27 cellular contexts compared by ENCODE assay signal in genomic region chr3:152718810-152719209, GRCh38.
A peak's percentile ranks its signal among the peaks of the same experiment; 100 is the strongest.
DNase-seq lines count a peak whose midpoint lies in the region; FAIRE-seq and TF ChIP-seq lines count a peak whose summit lies in the region.
"Had no signal": no experiment of that assay in that cellular context is flagged by ENCODE, and none has a peak within 500 bp of the region (broad histone marks: within the 10 kb centered on the region; RNA-seq: fewer than 3 reads in every experiment).

No MANE protein-coding gene starts in this region.

- H3K4me3 ChIP-seq in astrocyte (ENCODE audit: insufficient read depth, low read depth, low read length) (no peak overlapping the region), smooth muscle cell (no peak overlapping the region)
- H3K4me3 ChIP-seq: body of pancreas, GM12878, heart right ventricle, transverse colon had no signal

- peak overlapping the region; percentile 88 for H3K27ac Mint-ChIP-seq in astrocyte (ENCODE audit: unreplicated experiment)
- H3K27ac Mint-ChIP-seq in activated naive CD4-positive, alpha-beta T cell treated with anti-CD3 and anti-CD28 coated beads for 36 hours, result no peak overlapping the region
- H3K27ac Mint-ChIP-seq: activated naive CD8-positive, alpha-beta T cell treated with anti-CD3 and anti-CD28 coated beads, Interleukin-2, amount 10 ng/mL, durations not matched to agents 7 days and 5 days; activated T-helper 17 cell treated with anti-CD3 and anti-CD28 coated beads, Interleukin-2, amount 50 U/mL, for 72 hours; CD8-positive, alpha-beta memory T cell; stimulated activated naive CD8-positive, alpha-beta T cell treated with anti-CD3 and anti-CD28 coated beads, Interleukin-15, Interleukin-2, amounts not matched to agents 100 ng/mL and 50 ng/mL, for 24 hours had no signal

- H3K4me1 ChIP-seq in astrocyte (ENCODE audit: insufficient read depth, low read length) (no peaks in the 10 kb centered on the region), smooth muscle cell (ENCODE audit: low read depth) (no peaks in the 10 kb centered on the region)
- H3K4me1 ChIP-seq: body of pancreas had no signal

- H3K9me3 Mint-ChIP-seq in astrocyte (ENCODE audit: unreplicated experiment), result no peaks in the 10 kb centered on the region
- no peaks in the 10 kb centered on the region for H3K9me3 Mint-ChIP-seq in activated naive CD4-positive, alpha-beta T cell treated with anti-CD3 and anti-CD28 coated beads for 36 hours
- H3K9me3 Mint-ChIP-seq: activated T-helper 17 cell treated with anti-CD3 and anti-CD28 coated beads, Interleukin-2, amount 50 U/mL, for 72 hours; stimulated activated naive CD8-positive, alpha-beta T cell treated with anti-CD3 and anti-CD28 coated beads, Interleukin-15, Interleukin-2, amounts not matched to agents 100 ng/mL and 50 ng/mL, for 24 hours had no signal

- no peaks in the 10 kb centered on the region for H3K27me3 ChIP-seq in astrocyte (ENCODE audit: insufficient read depth, low read length)
- H3K27me3 ChIP-seq in smooth muscle cell (ENCODE audit: low read depth), result no peaks in the 10 kb centered on the region
- H3K27me3 ChIP-seq: body of pancreas, heart right ventricle, transverse colon had no signal

- H3K4me2 ChIP-seq in astrocyte (ENCODE audit: low read length), result no peak overlapping the region
- H3K4me2 ChIP-seq in smooth muscle cell, result no peak overlapping the region

- H3K79me2 ChIP-seq in astrocyte (ENCODE audit: insufficient read depth, low read length), result no peaks in the 10 kb centered on the region
- no peaks in the 10 kb centered on the region for H3K79me2 ChIP-seq in smooth muscle cell (ENCODE audit: low read depth)

- H3K4me1 Mint-ChIP-seq in astrocyte (ENCODE audit: low read depth, unreplicated experiment), result peaks cover 8% of the 10 kb centered on the region
- no peaks in the 10 kb centered on the region for H3K4me1 Mint-ChIP-seq in activated naive CD4-positive, alpha-beta T cell treated with anti-CD3 and anti-CD28 coated beads for 36 hours (ENCODE audit: low read depth)
- H3K4me1 Mint-ChIP-seq: activated naive CD8-positive, alpha-beta T cell treated with anti-CD3 and anti-CD28 coated beads, Interleukin-2, amount 10 ng/mL, durations not matched to agents 7 days and 5 days; activated T-helper 17 cell treated with anti-CD3 and anti-CD28 coated beads, Interleukin-2, amount 50 U/mL, for 72 hours; CD8-positive, alpha-beta memory T cell had no signal

- H3K9ac ChIP-seq in astrocyte (ENCODE audit: low read length), result no peak overlapping the region
- peak overlapping the region; percentile 32 for H3K9ac ChIP-seq in smooth muscle cell (ENCODE audit: low read depth)

- H3K36me3 ChIP-seq in astrocyte (ENCODE audit: insufficient read depth, low read length) (no peaks in the 10 kb centered on the region), smooth muscle cell (ENCODE audit: low read depth) (no peaks in the 10 kb centered on the region)
- H3K36me3 ChIP-seq: heart right ventricle, transverse colon had no signal

- H4K20me1 ChIP-seq in astrocyte (ENCODE audit: insufficient read depth, low read length), result no peaks in the 10 kb centered on the region
- no peaks in the 10 kb centered on the region for H4K20me1 ChIP-seq in smooth muscle cell (ENCODE audit: low read depth)

- H3K27ac ChIP-seq in astrocyte (ENCODE audit: low read depth, low read length) (no peak overlapping the region), smooth muscle cell (ENCODE audit: low read depth) (peak overlapping the region; percentile 71), RWPE1 (no peak overlapping the region)
- H3K27ac ChIP-seq: 22Rv1, body of pancreas, heart right ventricle, transverse colon, VCaP had no signal

- peak; percentile 37 for DNase-seq in DMS 273 (lab: John Stamatoyannopoulos, UW; ENCODE audit: unreplicated experiment)
- no peak for DNase-seq in DMS 273 treated with DMSO at 0.1 percent for 48 hours (lab: John Stamatoyannopoulos, UW)
- DNase-seq in astrocyte (ENCODE audit: low read depth), result no peak
- DNase-seq in foreskin melanocyte, result peak; percentile 96
- no peak for DNase-seq in smooth muscle cell (lab: John Stamatoyannopoulos, UW; ENCODE audit: unreplicated experiment)
- DNase-seq in RWPE1 (ENCODE audit: low spot score), result no peak
- DNase-seq in CD1c-positive myeloid dendritic cell (ENCODE audit: extremely low spot score), result no peak
- DNase-seq in activated naive CD4-positive, alpha-beta T cell treated with anti-CD3 and anti-CD28 coated beads for 36 hours, result no peak
- DNase-seq: activated CD4-positive, alpha-beta T cell treated with anti-CD3 and anti-CD28 coated beads, Interleukin-2, amount 50 U/mL, for 1 hour; activated naive CD8-positive, alpha-beta T cell treated with anti-CD3 and anti-CD28 coated beads, Interleukin-2, amount 10 ng/mL, durations not matched to agents 7 days and 5 days; body of pancreas; CD8-positive, alpha-beta memory T cell; DMS79; heart right ventricle; Karpas-422; NCI-H1092 treated with DMSO at 0.1 percent for 48 hours; NCI-H2029; NCI-H2227 treated with DMSO at 0.1 percent for 48 hours; NCI-H774; SIG-M5; transverse colon had no signal

- TF ChIP-seq CTCF in astrocyte (IDR thresholded peaks at IDR 0.05; ENCODE audit: insufficient read depth, low read depth, low read length), result no peak
- TF ChIP-seq CTCF in smooth muscle cell (IDR thresholded peaks at IDR 0.05; ENCODE audit: borderline replicate concordance, insufficient read depth, poor library complexity, severe bottlenecking), result no peak
- TF ChIP-seq CTCF in RWPE1 (conservative IDR thresholded peaks at IDR 0.05; ENCODE audit: low read depth), result no peak

- H3K36me3 Mint-ChIP-seq in astrocyte (ENCODE audit: low read depth, unreplicated experiment), result no peaks in the 10 kb centered on the region
- H3K36me3 Mint-ChIP-seq in activated naive CD4-positive, alpha-beta T cell treated with anti-CD3 and anti-CD28 coated beads for 36 hours (ENCODE audit: low read depth), result no peaks in the 10 kb centered on the region
- H3K36me3 Mint-ChIP-seq: activated naive CD8-positive, alpha-beta T cell treated with anti-CD3 and anti-CD28 coated beads, Interleukin-2, amount 10 ng/mL, durations not matched to agents 7 days and 5 days; CD8-positive, alpha-beta memory T cell had no signal

- no peaks in the 10 kb centered on the region for H3F3A ChIP-seq in smooth muscle cell (ENCODE audit: low read depth)

- POLR2A ChIA-PET in RWPE1 (lab: Yijun Ruan, JAX; ENCODE audit: low non-redundant PET), result no interaction called here

- FAIRE-seq in astrocyte (lab: Jason Lieb, UNC), result no peak
- FAIRE-seq: colon had no signal

- H3K9me3 ChIP-seq in astrocyte (ENCODE audit: insufficient read depth, low read depth, low read length), result no peaks in the 10 kb centered on the region
- no peaks in the 10 kb centered on the region for H3K9me3 ChIP-seq in smooth muscle cell (replicated peaks; ENCODE audit: low read depth)
- H3K9me3 ChIP-seq: body of pancreas, transverse colon had no signal

- intact Hi-C loops in activated naive CD4-positive, alpha-beta T cell treated with anti-CD3 and anti-CD28 coated beads for 36 hours (cut with micrococcal nuclease), result no loop called here

- H3K27me3 Mint-ChIP-seq in astrocyte (ENCODE audit: low read depth, unreplicated experiment), result no peaks in the 10 kb centered on the region
- peaks cover 5% of the 10 kb centered on the region for H3K27me3 Mint-ChIP-seq in activated naive CD4-positive, alpha-beta T cell treated with anti-CD3 and anti-CD28 coated beads for 36 hours (ENCODE audit: low read depth)

- CTCF ChIA-PET in RWPE1 (lab: Yijun Ruan, JAX), result interaction anchor here (0.7 kb wide), 1 partner anchor 51 kb away, joined by 3 read pairs; no protein-coding TSS in a partner anchor
- CTCF ChIA-PET in activated naive CD4-positive, alpha-beta T cell treated with anti-CD3 and anti-CD28 coated beads for 36 hours (lab: Charles Lee), result no interaction called here

- H2AFZ ChIP-seq in astrocyte (ENCODE audit: low read depth, low read length) (no peak overlapping the region), smooth muscle cell (ENCODE audit: low read depth) (no peak overlapping the region)

- H3K4me3 Mint-ChIP-seq in astrocyte (ENCODE audit: unreplicated experiment), result no peak overlapping the region
- no peak overlapping the region for H3K4me3 Mint-ChIP-seq in activated naive CD4-positive, alpha-beta T cell treated with anti-CD3 and anti-CD28 coated beads for 36 hours
- H3K4me3 Mint-ChIP-seq: activated naive CD8-positive, alpha-beta T cell treated with anti-CD3 and anti-CD28 coated beads, Interleukin-2, amount 10 ng/mL, durations not matched to agents 7 days and 5 days; activated T-helper 17 cell treated with anti-CD3 and anti-CD28 coated beads, Interleukin-2, amount 50 U/mL, for 72 hours; CD8-positive, alpha-beta memory T cell; stimulated activated naive CD8-positive, alpha-beta T cell treated with anti-CD3 and anti-CD28 coated beads, Interleukin-15, Interleukin-2, amounts not matched to agents 100 ng/mL and 50 ng/mL, for 24 hours had no signal

Comparison
In these comparisons a context has a peak if more than half of its experiments do, and no peak if none do; other contexts are left out.
1. DNase-seq: peak in DMS 273 (single experiment) and foreskin melanocyte (single experiment); none in DMS 273 treated with DMSO at 0.1 percent for 48 hours (single experiment), astrocyte (single experiment), smooth muscle cell (single experiment), RWPE1 (single experiment), CD1c-positive myeloid dendritic cell (single experiment) and activated naive CD4-positive, alpha-beta T cell treated with anti-CD3 and anti-CD28 coated beads for 36 hours (single experiment).